2 cellular contexts compared by ENCODE assay signal in the genomic region with DNA sequence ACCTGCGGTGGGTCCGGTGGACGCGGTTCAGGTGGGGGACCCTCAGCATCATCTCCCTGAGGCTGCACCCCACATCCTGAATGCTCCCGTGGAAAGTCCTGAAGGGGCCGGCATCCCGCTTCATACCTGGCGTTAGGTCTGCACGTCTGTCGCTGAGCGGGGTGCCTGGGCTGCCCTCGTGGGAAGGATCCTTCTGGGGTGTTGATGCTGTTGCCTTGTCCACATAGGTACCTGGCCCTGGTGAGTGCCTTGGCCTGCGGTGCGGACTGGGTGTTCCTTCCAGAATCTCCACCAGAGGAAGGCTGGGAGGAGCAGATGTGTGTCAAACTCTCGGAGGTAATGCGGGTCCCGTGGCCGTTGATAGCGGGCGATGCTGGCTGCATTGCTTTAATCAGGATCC.
TF ChIP-seq lines count a peak whose summit lies in the region.

No MANE protein-coding gene starts in this region.

TF ChIP-seq in K562, 482 proteins besides CTCF, POLR2A, EP300 and RAD21 (continued from another document):
- TF ChIP-seq, protein P1, sequence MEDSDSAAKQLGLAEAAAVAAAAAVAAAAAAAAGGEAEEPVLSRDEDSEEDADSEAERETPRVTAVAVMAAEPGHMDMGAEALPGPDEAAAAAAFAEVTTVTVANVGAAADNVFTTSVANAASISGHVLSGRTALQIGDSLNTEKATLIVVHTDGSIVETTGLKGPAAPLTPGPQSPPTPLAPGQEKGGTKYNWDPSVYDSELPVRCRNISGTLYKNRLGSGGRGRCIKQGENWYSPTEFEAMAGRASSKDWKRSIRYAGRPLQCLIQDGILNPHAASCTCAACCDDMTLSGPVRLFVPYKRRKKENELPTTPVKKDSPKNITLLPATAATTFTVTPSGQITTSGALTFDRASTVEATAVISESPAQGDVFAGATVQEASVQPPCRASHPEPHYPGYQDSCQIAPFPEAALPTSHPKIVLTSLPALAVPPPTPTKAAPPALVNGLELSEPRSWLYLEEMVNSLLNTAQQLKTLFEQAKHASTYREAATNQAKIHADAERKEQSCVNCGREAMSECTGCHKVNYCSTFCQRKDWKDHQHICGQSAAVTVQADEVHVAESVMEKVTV (CRISPR knock-in tag; IDR thresholded peaks at IDR 0.05), result no peak
- TF ChIP-seq ZBTB8A (IDR thresholded peaks at IDR 0.05; ENCODE audit: partially characterized antibody) (no peak), PRPF4 (IDR thresholded peaks at IDR 0.05; ENCODE audit: insufficient read depth, low read depth, low read length, poor library complexity, severe bottlenecking) (no peak)
- TF ChIP-seq, protein P2, sequence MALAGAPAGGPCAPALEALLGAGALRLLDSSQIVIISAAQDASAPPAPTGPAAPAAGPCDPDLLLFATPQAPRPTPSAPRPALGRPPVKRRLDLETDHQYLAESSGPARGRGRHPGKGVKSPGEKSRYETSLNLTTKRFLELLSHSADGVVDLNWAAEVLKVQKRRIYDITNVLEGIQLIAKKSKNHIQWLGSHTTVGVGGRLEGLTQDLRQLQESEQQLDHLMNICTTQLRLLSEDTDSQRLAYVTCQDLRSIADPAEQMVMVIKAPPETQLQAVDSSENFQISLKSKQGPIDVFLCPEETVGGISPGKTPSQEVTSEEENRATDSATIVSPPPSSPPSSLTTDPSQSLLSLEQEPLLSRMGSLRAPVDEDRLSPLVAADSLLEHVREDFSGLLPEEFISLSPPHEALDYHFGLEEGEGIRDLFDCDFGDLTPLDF (CRISPR knock-in tag; IDR thresholded peaks at IDR 0.05), result no peak
TF ChIP-seq in K562: peak in this region for 1.

TF ChIP-seq in WTC11, 78 proteins besides CTCF, POLR2A, EP300 and RAD21:
- TF ChIP-seq, protein P3, sequence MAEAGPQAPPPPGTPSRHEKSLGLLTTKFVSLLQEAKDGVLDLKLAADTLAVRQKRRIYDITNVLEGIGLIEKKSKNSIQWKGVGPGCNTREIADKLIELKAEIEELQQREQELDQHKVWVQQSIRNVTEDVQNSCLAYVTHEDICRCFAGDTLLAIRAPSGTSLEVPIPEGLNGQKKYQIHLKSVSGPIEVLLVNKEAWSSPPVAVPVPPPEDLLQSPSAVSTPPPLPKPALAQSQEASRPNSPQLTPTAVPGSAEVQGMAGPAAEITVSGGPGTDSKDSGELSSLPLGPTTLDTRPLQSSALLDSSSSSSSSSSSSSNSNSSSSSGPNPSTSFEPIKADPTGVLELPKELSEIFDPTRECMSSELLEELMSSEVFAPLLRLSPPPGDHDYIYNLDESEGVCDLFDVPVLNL (CRISPR knock-in tag; IDR thresholded peaks at IDR 0.05; ENCODE audit: borderline replicate concordance, low read depth), result no peak
- TF ChIP-seq CREM (CRISPR knock-in tag; IDR thresholded peaks at IDR 0.05) (no peak), GABPB1 (CRISPR knock-in tag; IDR thresholded peaks at IDR 0.05) (no peak), GTF2I (CRISPR knock-in tag; conservative IDR thresholded peaks at IDR 0.05) (no peak), TCF7 (CRISPR knock-in tag; IDR thresholded peaks at IDR 0.05; ENCODE audit: low read depth) (no peak), FOXJ3 (CRISPR knock-in tag; IDR thresholded peaks at IDR 0.05; ENCODE audit: borderline replicate concordance) (no peak), FOXP1 (CRISPR knock-in tag; IDR thresholded peaks at IDR 0.05; ENCODE audit: borderline replicate concordance) (no peak), ETV6 (CRISPR knock-in tag; IDR thresholded peaks at IDR 0.05) (no peak)
- TF ChIP-seq, protein P4, sequence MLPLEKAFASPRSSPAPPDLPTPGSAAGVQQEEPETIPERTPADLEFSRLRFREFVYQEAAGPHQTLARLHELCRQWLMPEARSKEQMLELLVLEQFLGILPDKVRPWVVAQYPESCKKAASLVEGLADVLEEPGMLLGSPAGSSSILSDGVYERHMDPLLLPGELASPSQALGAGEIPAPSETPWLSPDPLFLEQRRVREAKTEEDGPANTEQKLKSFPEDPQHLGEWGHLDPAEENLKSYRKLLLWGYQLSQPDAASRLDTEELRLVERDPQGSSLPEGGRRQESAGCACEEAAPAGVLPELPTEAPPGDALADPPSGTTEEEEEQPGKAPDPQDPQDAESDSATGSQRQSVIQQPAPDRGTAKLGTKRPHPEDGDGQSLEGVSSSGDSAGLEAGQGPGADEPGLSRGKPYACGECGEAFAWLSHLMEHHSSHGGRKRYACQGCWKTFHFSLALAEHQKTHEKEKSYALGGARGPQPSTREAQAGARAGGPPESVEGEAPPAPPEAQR (CRISPR knock-in tag; IDR thresholded peaks at IDR 0.05), result no peak
- TF ChIP-seq, protein P5, sequence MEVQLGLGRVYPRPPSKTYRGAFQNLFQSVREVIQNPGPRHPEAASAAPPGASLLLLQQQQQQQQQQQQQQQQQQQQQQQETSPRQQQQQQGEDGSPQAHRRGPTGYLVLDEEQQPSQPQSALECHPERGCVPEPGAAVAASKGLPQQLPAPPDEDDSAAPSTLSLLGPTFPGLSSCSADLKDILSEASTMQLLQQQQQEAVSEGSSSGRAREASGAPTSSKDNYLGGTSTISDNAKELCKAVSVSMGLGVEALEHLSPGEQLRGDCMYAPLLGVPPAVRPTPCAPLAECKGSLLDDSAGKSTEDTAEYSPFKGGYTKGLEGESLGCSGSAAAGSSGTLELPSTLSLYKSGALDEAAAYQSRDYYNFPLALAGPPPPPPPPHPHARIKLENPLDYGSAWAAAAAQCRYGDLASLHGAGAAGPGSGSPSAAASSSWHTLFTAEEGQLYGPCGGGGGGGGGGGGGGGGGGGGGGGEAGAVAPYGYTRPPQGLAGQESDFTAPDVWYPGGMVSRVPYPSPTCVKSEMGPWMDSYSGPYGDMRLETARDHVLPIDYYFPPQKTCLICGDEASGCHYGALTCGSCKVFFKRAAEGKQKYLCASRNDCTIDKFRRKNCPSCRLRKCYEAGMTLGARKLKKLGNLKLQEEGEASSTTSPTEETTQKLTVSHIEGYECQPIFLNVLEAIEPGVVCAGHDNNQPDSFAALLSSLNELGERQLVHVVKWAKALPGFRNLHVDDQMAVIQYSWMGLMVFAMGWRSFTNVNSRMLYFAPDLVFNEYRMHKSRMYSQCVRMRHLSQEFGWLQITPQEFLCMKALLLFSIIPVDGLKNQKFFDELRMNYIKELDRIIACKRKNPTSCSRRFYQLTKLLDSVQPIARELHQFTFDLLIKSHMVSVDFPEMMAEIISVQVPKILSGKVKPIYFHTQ (CRISPR knock-in tag; IDR thresholded peaks at IDR 0.05), result no peak
- TF ChIP-seq, protein P6, sequence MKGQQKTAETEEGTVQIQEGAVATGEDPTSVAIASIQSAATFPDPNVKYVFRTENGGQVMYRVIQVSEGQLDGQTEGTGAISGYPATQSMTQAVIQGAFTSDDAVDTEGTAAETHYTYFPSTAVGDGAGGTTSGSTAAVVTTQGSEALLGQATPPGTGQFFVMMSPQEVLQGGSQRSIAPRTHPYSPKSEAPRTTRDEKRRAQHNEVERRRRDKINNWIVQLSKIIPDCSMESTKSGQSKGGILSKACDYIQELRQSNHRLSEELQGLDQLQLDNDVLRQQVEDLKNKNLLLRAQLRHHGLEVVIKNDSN (CRISPR knock-in tag; IDR thresholded peaks at IDR 0.05), result no peak
